Comparison of ENCODE assay signal across 7 cellular contexts in the genomic region with DNA sequence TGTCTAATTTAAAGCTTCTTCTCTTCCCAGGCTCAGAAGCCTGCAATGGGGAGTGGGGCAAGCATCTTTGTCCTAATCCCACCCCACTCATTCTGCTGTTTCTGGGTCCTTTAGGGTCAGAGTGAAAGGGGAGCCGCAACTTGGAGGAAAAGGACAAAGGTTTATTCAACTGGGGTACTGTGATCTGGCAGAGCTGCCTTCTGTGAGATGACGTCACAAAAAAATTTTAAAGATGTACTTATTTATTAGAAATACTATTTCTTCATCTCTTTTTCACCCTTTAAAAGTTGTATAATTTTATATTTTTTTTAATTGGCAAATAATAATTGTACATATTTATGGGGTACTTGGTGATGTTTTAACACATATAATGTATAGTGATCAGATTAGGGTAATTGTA.
"Had no signal": no experiment of that assay in that cellular context is flagged by ENCODE, and none has a peak within 500 bp of the region (broad histone marks: within the 10 kb centered on the region; RNA-seq: fewer than 3 reads in every experiment).

No MANE protein-coding gene starts in this region.

- H3K27ac ChIP-seq: HL-60 had no signal

- ATAC-seq: K562 had no signal

- DNase-seq: IMR-90, KBM-7, KG1 had no signal

- H3K4me3 Mint-ChIP-seq: IgD-negative memory B cell had no signal

- H3K4me1 Mint-ChIP-seq: IgD-negative memory B cell had no signal

- H3K27me3 Mint-ChIP-seq: IgD-negative memory B cell had no signal

- H3K36me3 Mint-ChIP-seq: IgD-negative memory B cell had no signal

- H3K4me3 ChIP-seq: K562 had no signal

- FAIRE-seq: HTR-8/SVneo, K562 had no signal

- H3K27ac Mint-ChIP-seq: IgD-negative memory B cell had no signal
